Comparison of ENCODE assay signal across 8 cellular contexts in genomic region chr13:110444226-110444653, GRCh38.
DNase-seq lines count a peak whose midpoint lies in the region; ATAC-seq and TF ChIP-seq lines count a peak whose summit lies in the region.

No MANE protein-coding gene starts in this region.

- ATAC-seq in GM19372 (IDR thresholded peaks at IDR 0.05; ENCODE audit: low read depth, unreplicated experiment) = peak; percentile 50
- ATAC-seq in activated T-cell treated with anti-CD3 and anti-CD28 coated beads, Interleukin-2, amount 50 U/mL, for 4 hours = no peak
- no peak for ATAC-seq in GM21717 (IDR thresholded peaks at IDR 0.05; ENCODE audit: unreplicated experiment)

- no peaks in the 10 kb centered on the region for H3K36me3 Mint-ChIP-seq in activated T-cell treated with anti-CD3 and anti-CD28 coated beads, Interleukin-2, amount 50 U/mL, for 4 hours (ENCODE audit: insufficient read depth)

- no peaks in the 10 kb centered on the region for H3K4me1 Mint-ChIP-seq in activated T-cell treated with anti-CD3 and anti-CD28 coated beads, Interleukin-2, amount 50 U/mL, for 4 hours (ENCODE audit: low read depth)

- H3K4me3 ChIP-seq in NB4 (ENCODE audit: low read depth, low read length) (no peak overlapping the region), foreskin fibroblast (ENCODE audit: low read depth in 1 of 2, low read length in 2 of 2) (no peak overlapping the region)

- H3K4me3 Mint-ChIP-seq in activated T-cell treated with anti-CD3 and anti-CD28 coated beads, Interleukin-2, amount 50 U/mL, for 4 hours = no peak overlapping the region

- no peaks in the 10 kb centered on the region for H3K9me3 Mint-ChIP-seq in activated T-cell treated with anti-CD3 and anti-CD28 coated beads, Interleukin-2, amount 50 U/mL, for 4 hours

- TF ChIP-seq CTCF in AG09319 (IDR thresholded peaks at IDR 0.05; ENCODE audit: low read depth, low read length) = peak; percentile 44
- TF ChIP-seq CTCF in NB4 (IDR thresholded peaks at IDR 0.05; ENCODE audit: low read depth, low read length) = peak; percentile 36
- TF ChIP-seq CTCF in foreskin fibroblast (IDR thresholded peaks at IDR 0.05; ENCODE audit: low read depth, low read length) = peak; percentile 11

- H3K27me3 Mint-ChIP-seq in activated T-cell treated with anti-CD3 and anti-CD28 coated beads, Interleukin-2, amount 50 U/mL, for 4 hours (ENCODE audit: low read depth) = peaks cover 49% of the 10 kb centered on the region

- no peak for TF ChIP-seq POLR2A in NB4 (IDR thresholded peaks at IDR 0.05; ENCODE audit: extremely low read depth, insufficient read length)

- DNase-seq in AG09319 (ENCODE audit: extremely low read depth, low read depth) = no peak
- DNase-seq in NB4 (ENCODE audit: low read depth) = peak; percentile 59
- peak; percentile 49 to 71 for DNase-seq in foreskin fibroblast
- no peak for DNase-seq in activated T-cell treated with anti-CD3 and anti-CD28 coated beads, Interleukin-2, amount 50 U/mL, for 4 hours
- DNase-seq in NCI-H2029 (lab: John Stamatoyannopoulos, UW) = no peak
- DNase-seq in NCI-H2171 (lab: John Stamatoyannopoulos, UW) = no peak

Comparison
In these comparisons a context has a peak if more than half of its experiments do, and no peak if none do; other contexts are left out.
1. DNase-seq: peak in NB4 (single experiment) and foreskin fibroblast (2 of 2); none in AG09319 (single experiment), activated T-cell treated with anti-CD3 and anti-CD28 coated beads, Interleukin-2, amount 50 U/mL, for 4 hours (single experiment), NCI-H2029 (single experiment) and NCI-H2171 (single experiment).
2. Peak in every context shown above with its lines, with median percentiles within 50 percentile points of each other: CTCF ChIP-seq.